14 cellular contexts compared by ENCODE assay signal in the genomic region with DNA sequence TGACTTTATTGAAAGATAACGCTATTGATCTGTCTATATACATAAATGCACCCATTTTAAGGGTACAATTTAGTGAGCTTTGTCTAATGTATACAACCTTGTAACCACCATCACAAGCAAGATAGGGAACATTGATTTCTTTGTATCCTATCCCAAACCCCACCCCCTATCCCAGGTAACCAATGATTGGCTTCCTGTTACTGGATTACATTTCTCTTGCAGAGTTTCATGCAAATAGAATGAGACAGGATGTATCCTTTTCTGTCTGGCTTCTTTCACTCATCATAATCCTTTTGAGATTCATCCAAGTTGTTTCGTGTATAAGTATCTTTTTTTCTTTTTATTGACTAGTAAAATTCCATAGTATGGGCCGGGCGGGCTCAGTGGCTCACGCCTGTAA. TPM values are rescaled to one million over a fixed set of nuclear protein-coding genes. Genes with fewer than 3 reads are reported as not detected.
A peak's percentile ranks its signal among the peaks of the same experiment; 100 is the strongest.
DNase-seq lines count a peak whose midpoint lies in the region; ATAC-seq and TF ChIP-seq lines count a peak whose summit lies in the region.
"Had no signal": no experiment of that assay in that cellular context is flagged by ENCODE, and none has a peak within 500 bp of the region (broad histone marks: within the 10 kb centered on the region; RNA-seq: fewer than 3 reads in every experiment).

No MANE protein-coding gene starts in this region.

- no peak overlapping the region for H2BK12ac ChIP-seq in trophoblast cell (ENCODE audit: low read length)

- H3K79me1 ChIP-seq in trophoblast cell (ENCODE audit: low read length), result peaks cover 6% of the 10 kb centered on the region

- H3K4me2 ChIP-seq in GM23248 (ENCODE audit: unreplicated experiment) (no peak overlapping the region), trophoblast cell (ENCODE audit: low read length) (no peak overlapping the region)

- H3K79me2 ChIP-seq in GM23248 (ENCODE audit: insufficient read depth), result peaks cover 16% of the 10 kb centered on the region
- H3K79me2 ChIP-seq in trophoblast cell (ENCODE audit: control insufficient read depth, insufficient read depth, low read length, poor library complexity), result peaks cover 2% of the 10 kb centered on the region

- no peaks in the 10 kb centered on the region for H3K9me2 ChIP-seq in GM23248 (ENCODE audit: insufficient read depth)

- H3F3A ChIP-seq in GM23248 (ENCODE audit: insufficient read depth), result no peaks in the 10 kb centered on the region

- no peak overlapping the region for H3K27ac ChIP-seq in GM23248
- H3K27ac ChIP-seq in trophoblast cell (ENCODE audit: low read depth, low read length), result no peak overlapping the region

- H2AFZ ChIP-seq in GM23248, result no peak overlapping the region
- H2AFZ ChIP-seq in trophoblast cell (ENCODE audit: insufficient read depth, low read length, poor library complexity), result no peak overlapping the region

- no peak overlapping the region for H3K27ac Mint-ChIP-seq in natural killer cell treated with Interleukin-12 subunit alpha and Interleukin-12 subunit beta and Interleukin-15 and Interleukin-18, amount 100 ng/mL, for 72 hours
- H3K27ac Mint-ChIP-seq in natural killer cell, result peak overlapping the region in 1 of 2 donors; percentile 70
- H3K27ac Mint-ChIP-seq in central memory CD8-positive, alpha-beta T cell (ENCODE audit: low read depth), result no peak overlapping the region

- H3K18ac ChIP-seq in trophoblast cell (ENCODE audit: low read length), result no peak overlapping the region

- H3K23ac ChIP-seq in trophoblast cell (ENCODE audit: low read length), result no peak overlapping the region

- no peaks in the 10 kb centered on the region for H3K9me3 Mint-ChIP-seq in natural killer cell treated with Interleukin-12 subunit alpha and Interleukin-12 subunit beta and Interleukin-15 and Interleukin-18, amount 100 ng/mL, for 72 hours
- H3K9me3 Mint-ChIP-seq in natural killer cell, result no peaks in the 10 kb centered on the region
- H3K9me3 Mint-ChIP-seq in central memory CD8-positive, alpha-beta T cell, result no peaks in the 10 kb centered on the region

- H3K4me3 ChIP-seq in GM23248 (no peak overlapping the region), trophoblast cell (ENCODE audit: low read depth, low read length) (no peak overlapping the region)

- peaks cover 11 to 17% of the 10 kb centered on the region in 2 donors for H3K4me1 Mint-ChIP-seq in natural killer cell treated with Interleukin-12 subunit alpha and Interleukin-12 subunit beta and Interleukin-15 and Interleukin-18, amount 100 ng/mL, for 72 hours (ENCODE audit: low read depth in 2 of 2)
- peaks cover 12 to 21% of the 10 kb centered on the region in 2 donors for H3K4me1 Mint-ChIP-seq in natural killer cell
- peaks cover 17% of the 10 kb centered on the region for H3K4me1 Mint-ChIP-seq in central memory CD8-positive, alpha-beta T cell

- H3K27me3 ChIP-seq in GM23248 (replicated peaks; ENCODE audit: insufficient read depth), result no peaks in the 10 kb centered on the region
- no peaks in the 10 kb centered on the region for H3K27me3 ChIP-seq in trophoblast cell (ENCODE audit: insufficient read depth, low read length)
- H3K27me3 ChIP-seq: BE2C had no signal

- no peak overlapping the region for H2BK5ac ChIP-seq in trophoblast cell (ENCODE audit: low read depth, low read length, poor library complexity)

- no peak for TF ChIP-seq CTCF in natural killer cell (IDR thresholded peaks at IDR 0.05)

- H2BK120ac ChIP-seq in trophoblast cell (ENCODE audit: insufficient read depth, low read length, poor library complexity), result no peak overlapping the region

- H4K20me1 ChIP-seq in GM23248 (ENCODE audit: insufficient read depth), result no peaks in the 10 kb centered on the region

- no peak overlapping the region for H4K91ac ChIP-seq in trophoblast cell (ENCODE audit: low read depth, low read length)

- peak overlapping the region; percentile 48 for H3K4me3 Mint-ChIP-seq in natural killer cell treated with Interleukin-12 subunit alpha and Interleukin-12 subunit beta and Interleukin-15 and Interleukin-18, amount 100 ng/mL, for 72 hours
- no peak overlapping the region for H3K4me3 Mint-ChIP-seq in natural killer cell
- peak overlapping the region; percentile 45 for H3K4me3 Mint-ChIP-seq in central memory CD8-positive, alpha-beta T cell

- ATAC-seq in natural killer cell treated with Interleukin-12 subunit alpha and Interleukin-12 subunit beta and Interleukin-15 and Interleukin-18, amount 100 ng/mL, for 72 hours, result no peak
- ATAC-seq in natural killer cell (no peak), HG03571 (IDR thresholded peaks at IDR 0.05; ENCODE audit: unreplicated experiment) (no peak)
- no peak for ATAC-seq in central memory CD8-positive, alpha-beta T cell (replicated peaks; ENCODE audit: extremely low read depth, poor library complexity, severe bottlenecking)
- ATAC-seq: activated CD4-positive, CD25-positive, alpha-beta regulatory T cell treated with anti-CD3 and anti-CD28 coated beads, Interleukin-2, amount 50 U/mL, for 24 hours had no signal

- H2AK5ac ChIP-seq in trophoblast cell (ENCODE audit: low read length), result no peak overlapping the region

- no peak overlapping the region for H4K8ac ChIP-seq in trophoblast cell (ENCODE audit: low read depth, low read length)

- peaks cover 1% of the 10 kb centered on the region for H3K36me3 Mint-ChIP-seq in natural killer cell treated with Interleukin-12 subunit alpha and Interleukin-12 subunit beta and Interleukin-15 and Interleukin-18, amount 100 ng/mL, for 72 hours
- no peaks in the 10 kb centered on the region for H3K36me3 Mint-ChIP-seq in natural killer cell
- H3K36me3 Mint-ChIP-seq in central memory CD8-positive, alpha-beta T cell (ENCODE audit: insufficient read depth), result peaks cover 25% of the 10 kb centered on the region

- H3K9me3 ChIP-seq in GM23248 (ENCODE audit: low read depth), result no peaks in the 10 kb centered on the region
- H3K9me3 ChIP-seq in trophoblast cell (ENCODE audit: insufficient read depth, low read depth, low read length), result no peaks in the 10 kb centered on the region
- H3K9me3 ChIP-seq: BE2C had no signal

- H3K14ac ChIP-seq in trophoblast cell (ENCODE audit: low read length), result no peak overlapping the region

- H4K12ac ChIP-seq in trophoblast cell (ENCODE audit: low read depth, low read length), result no peak overlapping the region

- H3K9ac ChIP-seq in GM23248 (no peak overlapping the region), trophoblast cell (ENCODE audit: low read length) (no peak overlapping the region)

- 60 to 69% methylated on average over 5 of the region's 5 CpGs for WGBS in GM23248 (ENCODE audit: low coverage in 1 of 2, low lambda C conversion rate in 2 of 2, missing lambda C conversion rate in 2 of 2), 2 experiments
- no CpG with 5 or more reads among the region's 5 CpGs for WGBS in trophoblast cell (ENCODE audit: extremely low coverage, insufficient coverage, insufficient read length)

- no peak for DNase-seq in natural killer cell treated with Interleukin-12 subunit alpha and Interleukin-12 subunit beta and Interleukin-15 and Interleukin-18, amount 100 ng/mL, for 72 hours (ENCODE audit: low spot score)
- no peak for DNase-seq in natural killer cell
- peak; percentile 51 to 72 for DNase-seq in NCI-H526 (lab: John Stamatoyannopoulos, UW)
- DNase-seq in central memory CD8-positive, alpha-beta T cell (ENCODE audit: low spot score in 2 of 2), result no peak
- DNase-seq in GM23248, result no peak
- no peak for DNase-seq in trophoblast cell
- DNase-seq in activated CD4-positive, alpha-beta T cell treated with anti-CD3 and anti-CD28 coated beads, Interleukin-2, amount 50 U/mL, for 4 hours, result no peak
- DNase-seq: BE2C; kidney; NCI-H2081 treated with DMSO at 0.1 percent for 48 hours; stimulated activated CD4-positive, alpha-beta T cell treated with anti-CD3 and anti-CD28 coated beads, Interleukin-1b, Interleukin-23, amount 100 ng/mL, for 48 hours; stimulated activated CD8-positive, alpha-beta memory T cell treated with anti-CD3 and anti-CD28 coated beads, Interleukin-4, amount 100 ng/mL, for 48 hours had no signal

- H3K36me3 ChIP-seq in GM23248 (ENCODE audit: low read depth) (no peaks in the 10 kb centered on the region), trophoblast cell (ENCODE audit: control insufficient read depth in 1 of 2, insufficient read depth in 2 of 2, low read length in 2 of 2) (peaks cover 5% of the 10 kb centered on the region in 2 experiments)
- H3K36me3 ChIP-seq: BE2C had no signal

- no peaks in the 10 kb centered on the region for H3K27me3 Mint-ChIP-seq in natural killer cell treated with Interleukin-12 subunit alpha and Interleukin-12 subunit beta and Interleukin-15 and Interleukin-18, amount 100 ng/mL, for 72 hours
- H3K27me3 Mint-ChIP-seq in natural killer cell (ENCODE audit: low read depth in 2 of 2), result no peaks in the 10 kb centered on the region
- H3K27me3 Mint-ChIP-seq in central memory CD8-positive, alpha-beta T cell, result no peaks in the 10 kb centered on the region

- intact Hi-C loops in natural killer cell (cut with micrococcal nuclease), result loop anchor here (2.0 to 10.0 kb wide), 2 partner anchors 39 to 89 kb away; a partner anchor contains a TSS

- H3K4ac ChIP-seq in trophoblast cell (ENCODE audit: low read depth, low read length), result no peak overlapping the region

- H3K4me1 ChIP-seq in GM23248 (ENCODE audit: insufficient read depth) (no peaks in the 10 kb centered on the region), trophoblast cell (ENCODE audit: control insufficient read depth in 1 of 2, insufficient read depth in 2 of 2, low read length in 2 of 2) (peaks cover 0 to 2% of the 10 kb centered on the region in 2 experiments)
- H3K4me1 ChIP-seq: BE2C had no signal

- in situ Hi-C loops in GM23248 (cut with MboI), result no loop called here

RNA-seq across cellular contexts. Expression of a gene that starts 1.6 kb away (rescaled TPM):
- 100 to 1,000 TPM in 1 of 2 donors, 10 to 100 TPM in 1; 97.8 to 143 TPM for total RNA-seq in natural killer cell treated with Interleukin-12 subunit alpha and Interleukin-12 subunit beta and Interleukin-15 and Interleukin-18, amount 100 ng/mL, for 72 hours
- total RNA-seq in natural killer cell, result 100 to 1,000 TPM; 120 to 141 (median 131) TPM
- total RNA-seq in GM23248 (2014; rRNA removed; shearing (Covaris generic)), result 16.5 and 31.6 TPM in 2 replicates
- 16.5 and 21.8 TPM in 2 replicates for polyA plus RNA-seq in GM23248 (2016; fragmentation: Nextera tagmentation; extraction: Ambion mirVana)
- 13.3 and 14.0 TPM in 2 replicates for polyA plus RNA-seq in trophoblast cell (2013)

RNA-seq across cellular contexts. Expression of a gene that starts 32.1 kb away (rescaled TPM):
- total RNA-seq in natural killer cell treated with Interleukin-12 subunit alpha and Interleukin-12 subunit beta and Interleukin-15 and Interleukin-18, amount 100 ng/mL, for 72 hours, result 1 to 10 TPM; 3.3 to 6.2 TPM
- 1 to 10 TPM; 2.7 to 3.6 (median 3.0) TPM for total RNA-seq in natural killer cell
- total RNA-seq in GM23248 (2014; rRNA removed; shearing (Covaris generic)), result 0.65 and 1.5 TPM in 2 replicates
- polyA plus RNA-seq in GM23248 (2016; fragmentation: Nextera tagmentation; extraction: Ambion mirVana), result 0.69 and 0.71 TPM in 2 replicates
- polyA plus RNA-seq in trophoblast cell (2013), result 1.5 and 1.9 TPM in 2 replicates

RNA-seq across cellular contexts. Expression of a gene that starts 39.5 kb away (rescaled TPM):
- total RNA-seq in natural killer cell treated with Interleukin-12 subunit alpha and Interleukin-12 subunit beta and Interleukin-15 and Interleukin-18, amount 100 ng/mL, for 72 hours, result 10 to 100 TPM; 38.6 to 45.6 TPM
- total RNA-seq in natural killer cell, result 10 to 100 TPM; 43.8 to 57.5 (median 43.9) TPM
- total RNA-seq in GM23248 (2014; rRNA removed; shearing (Covaris generic)), result 72.5 and 85.6 TPM in 2 replicates
- 53.0 and 57.3 TPM in 2 replicates for polyA plus RNA-seq in GM23248 (2016; fragmentation: Nextera tagmentation; extraction: Ambion mirVana)
- polyA plus RNA-seq in trophoblast cell (2013), result 25.5 and 26.5 TPM in 2 replicates

RNA-seq across cellular contexts. Expression of a gene that starts 46.3 kb away (rescaled TPM):
- total RNA-seq in natural killer cell treated with Interleukin-12 subunit alpha and Interleukin-12 subunit beta and Interleukin-15 and Interleukin-18, amount 100 ng/mL, for 72 hours, result 10 to 100 TPM; 75.8 to 79.9 TPM
- 100 to 1,000 TPM in 1 of 3 donors, 10 to 100 TPM in 2; 92.2 to 106 (median 92.5) TPM for total RNA-seq in natural killer cell
- 43.4 and 44.9 TPM in 2 replicates for total RNA-seq in GM23248 (2014; rRNA removed; shearing (Covaris generic))
- 27.0 and 30.9 TPM in 2 replicates for polyA plus RNA-seq in GM23248 (2016; fragmentation: Nextera tagmentation; extraction: Ambion mirVana)
- 56.7 and 57.3 TPM in 2 replicates for polyA plus RNA-seq in trophoblast cell (2013)

RNA-seq across cellular contexts. Expression of a gene that starts 55.1 kb away (rescaled TPM):
- 1 to 10 TPM; 5.3 to 9.0 TPM for total RNA-seq in natural killer cell treated with Interleukin-12 subunit alpha and Interleukin-12 subunit beta and Interleukin-15 and Interleukin-18, amount 100 ng/mL, for 72 hours
- 10 to 100 TPM; 12.5 to 14.2 (median 13.0) TPM for total RNA-seq in natural killer cell
- 0.22 TPM in 1 of 2 replicates, not detected in the other for total RNA-seq in GM23248 (2014; rRNA removed; shearing (Covaris generic))
- 0.94 and 1.3 TPM in 2 replicates for polyA plus RNA-seq in GM23248 (2016; fragmentation: Nextera tagmentation; extraction: Ambion mirVana)
- 15.3 and 15.8 TPM in 2 replicates for polyA plus RNA-seq in trophoblast cell (2013)

Comparison
In these comparisons a context has a peak if more than half of its experiments do, and no peak if none do; other contexts are left out.
1. DNase-seq: peak in NCI-H526 (2 of 2); none in natural killer cell treated with Interleukin-12 subunit alpha and Interleukin-12 subunit beta and Interleukin-15 and Interleukin-18, amount 100 ng/mL, for 72 hours (single experiment), natural killer cell (single experiment), central memory CD8-positive, alpha-beta T cell (0 of 2), GM23248 (single experiment), trophoblast cell (0 of 2) and activated CD4-positive, alpha-beta T cell treated with anti-CD3 and anti-CD28 coated beads, Interleukin-2, amount 50 U/mL, for 4 hours (0 of 2).